In the genomic region with DNA sequence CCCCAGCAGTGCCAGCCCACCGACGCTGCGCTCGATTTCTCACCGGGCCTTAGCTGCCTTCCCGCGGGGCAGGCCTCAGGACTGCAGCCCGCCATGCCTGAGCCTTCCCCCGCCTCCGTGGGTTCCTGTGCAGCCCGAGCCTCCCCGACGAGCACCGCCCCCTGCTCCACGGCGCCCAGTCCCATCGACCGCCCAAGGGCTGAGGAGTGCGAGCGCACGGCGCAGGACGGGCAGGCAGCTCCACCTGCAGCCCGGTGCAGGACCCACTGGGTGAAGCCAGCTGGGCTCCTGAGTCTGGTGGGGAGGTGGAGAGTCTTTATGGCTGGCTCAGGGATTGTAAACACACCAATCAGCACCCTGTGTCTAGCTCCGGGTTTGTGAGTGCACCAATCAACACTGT, we compare ENCODE assay signal across 8 cellular contexts. TPM values are rescaled to one million over a fixed set of nuclear protein-coding genes. Genes with fewer than 3 reads are reported as not detected.
DNase-seq lines count a peak whose midpoint lies in the region; ATAC-seq and TF ChIP-seq lines count a peak whose summit lies in the region.
"Not testable (repeated sequence)": the region's sequence is repeated elsewhere in the genome, so short reads cannot be mapped to it uniquely, and the experiment has no call there.

No MANE protein-coding gene starts in this region.

- H3K4me3 ChIP-seq in breast epithelium (peak overlapping the region; percentile 31 to 67 (median 55)), transverse colon (peak overlapping the region in 3 of 4 donors; percentile 27 to 35 (median 31))

- not testable (repeated sequence) for ATAC-seq in left ventricle myocardium superior

- in situ Hi-C loops in transverse colon (cut with MboI; ENCODE audit: low pct_ligation_motif_present in 1 of 4, low pct_unique_long_range_greater_than_20kb in 1 of 4, low sequenced_read_pairs in 3 of 4), result not testable (repeated sequence)

- intact Hi-C loops in breast epithelium (cut with DNase I; ENCODE audit: low total_unique reads); left ventricle myocardium superior (cut with micrococcal nuclease); transverse colon (cut with DNase I; ENCODE audit: low total_unique reads): not testable (repeated sequence)

- H3K36me3 ChIP-seq in breast epithelium, transverse colon: not testable (repeated sequence)

- H3K4me1 ChIP-seq in breast epithelium, result not testable (repeated sequence)
- peaks cover 7 to 24% (median 13%) of the 10 kb centered on the region in 4 donors for H3K4me1 ChIP-seq in transverse colon

- TF ChIP-seq CTCF in GM12873 (IDR thresholded peaks at IDR 0.05; ENCODE audit: insufficient read depth, low read depth, low read length, missing control alignments) (peak; percentile 27), breast epithelium (IDR thresholded peaks at IDR 0.05) (peak in 2 of 3 donors; percentile 37)
- TF ChIP-seq CTCF in transverse colon (IDR thresholded peaks at IDR 0.05), result not testable (repeated sequence)

- TF ChIP-seq EP300 in transverse colon (IDR thresholded peaks at IDR 0.05; ENCODE audit: low read depth), result not testable (repeated sequence)

- H3K27ac ChIP-seq in breast epithelium (peak overlapping the region; percentile 44 to 60), transverse colon (peak overlapping the region in 2 of 4 donors; percentile 28 to 31)

- WGBS in transverse colon (ENCODE audit: low coverage in 1 of 2), 2 donors, result 94% methylated on average over 13 of the region's 25 CpGs; no CpG with 5 or more reads in 1 of the 2 donors

- H3K27me3 ChIP-seq in breast epithelium, transverse colon: not testable (repeated sequence)

- peak; percentile 40 to 52 for DNase-seq in activated CD4-positive, alpha-beta T cell treated with anti-CD3 and anti-CD28 coated beads for 4 hours
- DNase-seq in activated T-helper 1 cell treated with Interleukin-2 at 50 U/mL for 16 hours (ENCODE audit: low read depth), result peak; percentile 53
- peak; percentile 20 to 58 for DNase-seq in breast epithelium (ENCODE audit: low spot score in 2 of 2)
- DNase-seq in left ventricle myocardium superior, result peak; percentile 68
- peak; percentile 4 for DNase-seq in pons (ENCODE audit: low spot score)
- peak in 2 of 3 donors; percentile 23 to 32 for DNase-seq in stimulated activated CD4-positive, alpha-beta T cell treated with anti-CD3 and anti-CD28 coated beads, TNF-alpha, amount 100 ng/mL, for 48 hours (ENCODE audit: low read depth in 3 of 3)
- peak; percentile 31 for DNase-seq in transverse colon

- not testable (repeated sequence) for H3K9me3 ChIP-seq in breast epithelium, transverse colon

- not testable (repeated sequence) for TF ChIP-seq POLR2A in breast epithelium (IDR thresholded peaks at IDR 0.05); transverse colon (IDR thresholded peaks at IDR 0.05)

RNA-seq across cellular contexts. Expression of a gene that starts 33.7 kb away (rescaled TPM):
- total RNA-seq in breast epithelium (100 to 1,000 TPM in 2 of 3 donors, 10 to 100 TPM in 1; 89.5 to 166 (median 125) TPM), left ventricle myocardium superior (12.9 TPM), transverse colon (10 to 100 TPM; 17.7 to 54.6 (median 34.8) TPM)

Comparison
In these comparisons a context has a peak if more than half of its experiments do, and no peak if none do; other contexts are left out.
1. DNase-seq: peak in every context shown above with its lines; median percentile 68 in left ventricle myocardium superior; 53 in activated T-helper 1 cell treated with Interleukin-2 at 50 U/mL for 16 hours; 46 in activated CD4-positive, alpha-beta T cell treated with anti-CD3 and anti-CD28 coated beads for 4 hours; 39 in breast epithelium; 31 in transverse colon; 28 in stimulated activated CD4-positive, alpha-beta T cell treated with anti-CD3 and anti-CD28 coated beads, TNF-alpha, amount 100 ng/mL, for 48 hours; 4 in pons.